11 cellular contexts compared by ENCODE assay signal in the genomic region with DNA sequence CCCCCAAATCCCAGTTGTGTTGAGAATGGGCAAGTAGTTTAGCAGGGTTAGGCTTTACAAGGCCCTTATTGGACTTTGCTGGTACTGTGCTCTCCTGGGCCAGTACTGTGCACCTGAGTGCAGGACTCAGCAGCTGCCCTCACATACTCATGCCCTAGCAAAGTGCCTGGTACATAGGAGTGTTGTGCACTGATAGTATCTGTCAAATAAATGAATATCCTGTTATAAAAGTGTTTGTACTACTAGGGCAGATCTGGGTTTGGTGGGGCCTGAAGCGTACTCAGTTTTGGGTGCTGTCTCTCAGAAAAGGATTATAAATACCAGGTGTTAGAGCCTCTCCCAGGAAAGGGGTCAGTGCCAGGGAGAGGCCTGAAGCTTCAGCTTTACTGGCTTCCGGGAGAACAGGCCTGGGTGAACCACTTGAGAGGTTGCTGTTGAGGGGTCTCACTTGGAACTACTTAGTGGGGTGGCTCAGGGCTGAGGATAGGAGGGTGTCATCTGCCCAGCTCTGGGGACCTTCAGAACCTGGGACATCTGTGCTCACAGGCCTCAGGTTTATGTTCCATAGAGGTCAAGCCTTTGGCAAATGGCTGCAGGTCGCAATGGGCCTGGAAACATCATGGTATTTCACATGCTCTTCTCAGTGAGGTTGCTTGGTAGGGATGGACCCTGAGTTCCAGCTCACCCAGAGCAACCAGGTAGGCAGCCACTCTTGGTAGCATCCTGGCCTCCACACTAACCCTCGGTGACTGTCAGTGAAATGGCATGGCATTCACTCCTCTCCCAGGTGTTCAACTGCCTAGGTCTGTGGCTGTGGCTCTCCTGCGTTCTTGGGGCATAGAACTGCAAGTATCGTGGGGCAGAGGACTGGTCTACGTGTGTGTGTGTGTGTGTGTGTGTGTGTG.
DNase-seq lines count a peak whose midpoint lies in the region; ATAC-seq and TF ChIP-seq lines count a peak whose summit lies in the region.
"Had no signal": no experiment of that assay in that cellular context is flagged by ENCODE, and none has a peak within 500 bp of the region (broad histone marks: within the 10 kb centered on the region; RNA-seq: fewer than 3 reads in every experiment).

No MANE protein-coding gene starts in this region.

- no peaks in the 10 kb centered on the region for H3K36me3 ChIP-seq in BLaER1
- H3K36me3 ChIP-seq in RWPE2 (ENCODE audit: low read depth), result peaks cover under 1% of the 10 kb centered on the region; the same call in 1 of the 2 replicates
- H3K36me3 ChIP-seq in esophagus squamous epithelium, result no peaks in the 10 kb centered on the region
- no peaks in the 10 kb centered on the region for H3K36me3 ChIP-seq in sigmoid colon

- intact Hi-C loops in esophagus squamous epithelium (cut with DNase I) (no loop called here), sigmoid colon (cut with DNase I) (loop anchor here (2.0 kb wide), 1 partner anchor 115 kb away; no protein-coding TSS in a partner anchor)

- no peak for DNase-seq in RWPE2 (ENCODE audit: low spot score)
- DNase-seq in esophagus squamous epithelium (lab: John Stamatoyannopoulos, UW), result no peak
- peak; percentile 63 for DNase-seq in sigmoid colon
- DNase-seq in mesothelial cell of epicardium (ENCODE audit: low spot score in 2 of 2, unreplicated experiment in 2 of 2), result no peak
- no peak for DNase-seq in activated T-cell treated with anti-CD3 and anti-CD28 coated beads, Interleukin-2, amount 50 U/mL, for 4 hours
- DNase-seq: NCI-H1105 treated with DMSO at 0.1 percent for 48 hours, T-helper 9 cell had no signal

- H3K4me1 ChIP-seq in BLaER1, result peaks cover 97% of the 10 kb centered on the region
- peaks cover 71% of the 10 kb centered on the region for H3K4me1 ChIP-seq in RWPE2 (ENCODE audit: insufficient read depth, poor library complexity, severe bottlenecking)
- H3K4me1 ChIP-seq in esophagus squamous epithelium, result peaks cover 90 to 100% (median 92%) of the 10 kb centered on the region in 3 donors
- H3K4me1 ChIP-seq in sigmoid colon, result peaks cover 0 to 94% (median 94%) of the 10 kb centered on the region in 4 donors

- no peaks in the 10 kb centered on the region for H3K9me3 Mint-ChIP-seq in mesothelial cell of epicardium
- no peaks in the 10 kb centered on the region for H3K9me3 Mint-ChIP-seq in activated T-cell treated with anti-CD3 and anti-CD28 coated beads, Interleukin-2, amount 50 U/mL, for 4 hours
- H3K9me3 Mint-ChIP-seq: activated T-helper 17 cell treated with anti-CD3 and anti-CD28 coated beads, Interleukin-2, amount 50 U/mL, for 72 hours had no signal

- TF ChIP-seq CTCF in RWPE2 (IDR thresholded peaks at IDR 0.05; ENCODE audit: poor library complexity, severe bottlenecking) (no peak), esophagus squamous epithelium (IDR thresholded peaks at IDR 0.05) (no peak), sigmoid colon (IDR thresholded peaks at IDR 0.05) (no peak), mesothelial cell of epicardium (IDR thresholded peaks at IDR 0.05; ENCODE audit: unreplicated experiment) (no peak)

- H3K27me3 ChIP-seq in BLaER1, result no peaks in the 10 kb centered on the region
- no peaks in the 10 kb centered on the region for H3K27me3 ChIP-seq in RWPE2 (ENCODE audit: insufficient read depth, poor library complexity, severe bottlenecking)
- peaks cover 0 to 33% (median 0%) of the 10 kb centered on the region in 4 donors for H3K27me3 ChIP-seq in esophagus squamous epithelium
- no peaks in the 10 kb centered on the region for H3K27me3 ChIP-seq in sigmoid colon

- H3K27ac Mint-ChIP-seq in mesothelial cell of epicardium, result no peak overlapping the region

- 77 to 80% methylated on average over 1 to 5 of the region's 7 CpGs for WGBS in esophagus squamous epithelium, 2 donors
- WGBS in sigmoid colon, 2 donors, result 73 to 87% methylated on average over 7 of the region's 7 CpGs

- peak overlapping the region; percentile 85 for H3K4me2 ChIP-seq in BLaER1

- ATAC-seq in RWPE2 (ENCODE audit: low read depth), result no peak
- ATAC-seq in HG03378 (IDR thresholded peaks at IDR 0.05; ENCODE audit: unreplicated experiment), result no peak
- ATAC-seq in activated T-cell treated with anti-CD3 and anti-CD28 coated beads, Interleukin-2, amount 50 U/mL, for 4 hours, result no peak
- ATAC-seq in GM18873 (IDR thresholded peaks at IDR 0.05; ENCODE audit: low FRiP score, unreplicated experiment), result no peak
- ATAC-seq: activated T-helper 17 cell treated with anti-CD3 and anti-CD28 coated beads, Interleukin-2, amount 50 U/mL, for 72 hours had no signal

- H3K4me1 Mint-ChIP-seq in mesothelial cell of epicardium, result peaks cover 62% of the 10 kb centered on the region
- H3K4me1 Mint-ChIP-seq in activated T-cell treated with anti-CD3 and anti-CD28 coated beads, Interleukin-2, amount 50 U/mL, for 4 hours (ENCODE audit: low read depth), result peaks cover 92% of the 10 kb centered on the region

- no peak for TF ChIP-seq EP300 in sigmoid colon (IDR thresholded peaks at IDR 0.05)

- H3K4me3 ChIP-seq in BLaER1, result no peak overlapping the region
- H3K4me3 ChIP-seq in RWPE2 (ENCODE audit: severe bottlenecking), result no peak overlapping the region
- no peak overlapping the region for H3K4me3 ChIP-seq in esophagus squamous epithelium
- H3K4me3 ChIP-seq in sigmoid colon, result no peak overlapping the region

- H3K9ac ChIP-seq in BLaER1, result no peak overlapping the region; the same call in 1 of the 2 replicates

- H3K27ac ChIP-seq in BLaER1 (peak overlapping the region; percentile 66), RWPE2 (ENCODE audit: poor library complexity, severe bottlenecking) (peak overlapping the region; percentile 99), esophagus squamous epithelium (peak overlapping the region; percentile 89 to 99 (median 97)), sigmoid colon (peak overlapping the region; percentile 94 to 99 (median 97))

- no peak overlapping the region for H3K4me3 Mint-ChIP-seq in mesothelial cell of epicardium
- no peak overlapping the region for H3K4me3 Mint-ChIP-seq in activated T-cell treated with anti-CD3 and anti-CD28 coated beads, Interleukin-2, amount 50 U/mL, for 4 hours

- no peak for TF ChIP-seq POLR2A in esophagus squamous epithelium (IDR thresholded peaks at IDR 0.05)
- TF ChIP-seq POLR2A in sigmoid colon (IDR thresholded peaks at IDR 0.05), result no peak

- peaks cover 88% of the 10 kb centered on the region for H3K27me3 Mint-ChIP-seq in mesothelial cell of epicardium (ENCODE audit: low read depth)
- H3K27me3 Mint-ChIP-seq in activated T-cell treated with anti-CD3 and anti-CD28 coated beads, Interleukin-2, amount 50 U/mL, for 4 hours (ENCODE audit: low read depth), result no peaks in the 10 kb centered on the region
- H3K27me3 Mint-ChIP-seq: activated T-helper 17 cell treated with anti-CD3 and anti-CD28 coated beads, Interleukin-2, amount 50 U/mL, for 72 hours had no signal

- no peaks in the 10 kb centered on the region for H3K36me3 Mint-ChIP-seq in mesothelial cell of epicardium
- no peaks in the 10 kb centered on the region for H3K36me3 Mint-ChIP-seq in activated T-cell treated with anti-CD3 and anti-CD28 coated beads, Interleukin-2, amount 50 U/mL, for 4 hours (ENCODE audit: insufficient read depth)

- H4K20me1 ChIP-seq in BLaER1, result no peaks in the 10 kb centered on the region

- H3K9me3 ChIP-seq in BLaER1, result no peaks in the 10 kb centered on the region
- no peaks in the 10 kb centered on the region for H3K9me3 ChIP-seq in RWPE2 (ENCODE audit: severe bottlenecking)
- no peaks in the 10 kb centered on the region for H3K9me3 ChIP-seq in esophagus squamous epithelium
- no peaks in the 10 kb centered on the region for H3K9me3 ChIP-seq in sigmoid colon
